In genomic region chr4:8273450-8273849, GRCh38 we compare ENCODE assay signal across 10 cellular contexts. TPM values are rescaled to one million over a fixed set of nuclear protein-coding genes. Genes with fewer than 3 reads are reported as not detected.
"Had no signal": no experiment of that assay in that cellular context is flagged by ENCODE, and none has a peak within 500 bp of the region (broad histone marks: within the 10 kb centered on the region; RNA-seq: fewer than 3 reads in every experiment).

No MANE protein-coding gene starts in this region.

- H3K27me3 ChIP-seq: body of pancreas had no signal

- H3K4me3 ChIP-seq: body of pancreas had no signal

- H3K27ac ChIP-seq: body of pancreas, foreskin keratinocyte had no signal

- ATAC-seq: body of pancreas; foreskin keratinocyte; naive thymus-derived CD4-positive, alpha-beta T cell; sciatic nerve; stimulated activated naive B cell treated with anti-CD40 and anti-IgM and Interleukin-4, amounts not matched to agents 10 μg/mL and 1 μg/mL and 100 μg/mL, for 72 hours had no signal

- H3K9me3 ChIP-seq: body of pancreas had no signal

- H3K4me1 ChIP-seq: foreskin keratinocyte had no signal

- DNase-seq: activated T-cell treated with anti-CD3 and anti-CD28 coated beads, Interleukin-2, amount 50 U/mL, for 1 hour; body of pancreas; cortex of kidney; foreskin keratinocyte; naive thymus-derived CD4-positive, alpha-beta T cell; nucleus accumbens; stimulated activated CD4-positive, alpha-beta T cell treated with anti-CD3 and anti-CD28 coated beads, Interleukin-2, amount 100 ng/mL, for 24 hours; stimulated activated naive B cell treated with anti-CD40 and anti-IgM and Interleukin-4, amounts not matched to agents 10 μg/mL and 1 μg/mL and 100 μg/mL, for 72 hours had no signal

RNA-seq across cellular contexts. Expression of gene HTRA3, which starts 3.9 kb away (rescaled TPM):
- total RNA-seq: foreskin keratinocyte; naive thymus-derived CD4-positive, alpha-beta T cell had no signal
- polyA plus RNA-seq: foreskin keratinocyte; keratinocyte; naive thymus-derived CD4-positive, alpha-beta T cell had no signal
